24 cellular contexts compared by ENCODE assay signal in the genomic region with DNA sequence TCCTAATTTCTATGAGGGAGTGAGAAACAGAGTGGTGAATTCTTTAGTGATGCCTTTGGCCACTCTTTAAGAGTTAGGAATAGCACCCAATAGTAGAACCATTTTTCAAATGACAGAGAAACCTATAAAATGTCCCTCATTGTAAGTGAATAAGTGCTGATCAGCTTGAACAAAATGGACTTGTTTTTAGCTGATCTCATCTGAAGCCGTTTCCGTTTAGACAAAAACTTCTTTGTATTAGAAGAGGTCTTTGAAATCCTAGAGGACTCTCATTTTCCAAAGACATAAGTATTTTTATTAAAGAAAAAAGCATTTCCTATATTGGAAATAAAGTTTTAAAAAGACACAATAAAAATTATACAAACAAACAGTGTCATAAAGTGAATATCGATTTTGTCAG.
"Had no signal": no experiment of that assay in that cellular context is flagged by ENCODE, and none has a peak within 500 bp of the region (broad histone marks: within the 10 kb centered on the region; RNA-seq: fewer than 3 reads in every experiment).

No MANE protein-coding gene starts in this region.

- H3K27ac Mint-ChIP-seq: activated naive CD8-positive, alpha-beta T cell; activated T-helper 2 cell treated with anti-CD3 and anti-CD28 coated beads, Interferon-gamma antibody, Interleukin-2, Interleukin-4, amounts not matched to agents 10 μg/mL and 5 μg/mL and 100 μg/mL, durations not matched to agents 14 hours and 24 hours and 36 hours; mesothelial cell of epicardium; natural killer cell treated with Interleukin-12 subunit alpha and Interleukin-12 subunit beta and Interleukin-15 and Interleukin-18, amount 100 ng/mL, for 72 hours; stimulated activated effector memory CD8-positive, alpha-beta T cell treated with anti-CD3 and anti-CD28 coated beads, Interleukin-12 subunit alpha, Interleukin-12 subunit beta, amount 100 ng/mL, for 72 hours had no signal

- H3K9me3 Mint-ChIP-seq: activated T-cell treated with anti-CD3 and anti-CD28 coated beads, Interleukin-2, amount 50 U/mL, for 4 hours; activated T-helper 2 cell treated with anti-CD3 and anti-CD28 coated beads, Interferon-gamma antibody, Interleukin-2, Interleukin-4, amounts not matched to agents 10 μg/mL and 5 μg/mL and 100 μg/mL, durations not matched to agents 14 hours and 24 hours and 36 hours; mesothelial cell of epicardium; natural killer cell treated with Interleukin-12 subunit alpha and Interleukin-12 subunit beta and Interleukin-15 and Interleukin-18, amount 100 ng/mL, for 72 hours; stimulated activated effector memory CD8-positive, alpha-beta T cell treated with anti-CD3 and anti-CD28 coated beads, Interleukin-12 subunit alpha, Interleukin-12 subunit beta, amount 100 ng/mL, for 72 hours; type B pancreatic cell had no signal

- ATAC-seq: right lobe of liver had no signal

- H3K36me3 ChIP-seq: colonic mucosa, heart right ventricle, neutrophil, ovary, WERI-Rb-1 had no signal

- H3K36me3 Mint-ChIP-seq: activated naive CD8-positive, alpha-beta T cell; mesothelial cell of epicardium; natural killer cell treated with Interleukin-12 subunit alpha and Interleukin-12 subunit beta and Interleukin-15 and Interleukin-18, amount 100 ng/mL, for 72 hours; stimulated activated effector memory CD8-positive, alpha-beta T cell treated with anti-CD3 and anti-CD28 coated beads, Interleukin-12 subunit alpha, Interleukin-12 subunit beta, amount 100 ng/mL, for 72 hours had no signal

- H3K27me3 ChIP-seq: colonic mucosa, esophagus squamous epithelium, heart right ventricle, neutrophil, ovary, right lobe of liver, stomach had no signal

- H3K4me3 Mint-ChIP-seq: activated naive CD8-positive, alpha-beta T cell; activated T-cell treated with anti-CD3 and anti-CD28 coated beads, Interleukin-2, amount 50 U/mL, for 4 hours; mesothelial cell of epicardium; type B pancreatic cell had no signal

- H3K4me1 ChIP-seq: colonic mucosa had no signal

- H3K9me3 ChIP-seq: colonic mucosa, esophagus squamous epithelium, heart right ventricle, neutrophil, ovary, right lobe of liver, stomach had no signal

- H3K27me3 Mint-ChIP-seq: type B pancreatic cell had no signal

- DNase-seq: activated CD4-positive, alpha-beta T cell treated with anti-CD3 and anti-CD28 coated beads for 1 hour; activated CD8-positive, alpha-beta memory T cell treated with anti-CD3 and anti-CD28 coated beads for 24 hours; activated CD8-positive, alpha-beta memory T cell treated with anti-CD3 and anti-CD28 coated beads, Interleukin-2, amount 50 U/mL, for 4 hours; activated naive CD4-positive, alpha-beta T cell; activated T-cell treated with anti-CD3 and anti-CD28 coated beads, Interleukin-2, amount 50 U/mL, for 4 hours; amniotic stem cell; colonic mucosa; esophagus squamous epithelium; ovary; right lobe of liver; small intestine; stimulated activated CD4-positive, alpha-beta T cell treated with anti-CD3 and anti-CD28 coated beads, Interleukin-2, amount 100 ng/mL, for 24 hours; stomach; T-helper 1 cell; WERI-Rb-1 had no signal

- H3K4me3 ChIP-seq: colonic mucosa, esophagus squamous epithelium, heart right ventricle, lung, ovary, right lobe of liver, stomach had no signal

- H3K27ac ChIP-seq: colonic mucosa, esophagus squamous epithelium, neutrophil, ovary, stomach, WERI-Rb-1 had no signal
